8 cellular contexts compared by ENCODE assay signal in the genomic region with DNA sequence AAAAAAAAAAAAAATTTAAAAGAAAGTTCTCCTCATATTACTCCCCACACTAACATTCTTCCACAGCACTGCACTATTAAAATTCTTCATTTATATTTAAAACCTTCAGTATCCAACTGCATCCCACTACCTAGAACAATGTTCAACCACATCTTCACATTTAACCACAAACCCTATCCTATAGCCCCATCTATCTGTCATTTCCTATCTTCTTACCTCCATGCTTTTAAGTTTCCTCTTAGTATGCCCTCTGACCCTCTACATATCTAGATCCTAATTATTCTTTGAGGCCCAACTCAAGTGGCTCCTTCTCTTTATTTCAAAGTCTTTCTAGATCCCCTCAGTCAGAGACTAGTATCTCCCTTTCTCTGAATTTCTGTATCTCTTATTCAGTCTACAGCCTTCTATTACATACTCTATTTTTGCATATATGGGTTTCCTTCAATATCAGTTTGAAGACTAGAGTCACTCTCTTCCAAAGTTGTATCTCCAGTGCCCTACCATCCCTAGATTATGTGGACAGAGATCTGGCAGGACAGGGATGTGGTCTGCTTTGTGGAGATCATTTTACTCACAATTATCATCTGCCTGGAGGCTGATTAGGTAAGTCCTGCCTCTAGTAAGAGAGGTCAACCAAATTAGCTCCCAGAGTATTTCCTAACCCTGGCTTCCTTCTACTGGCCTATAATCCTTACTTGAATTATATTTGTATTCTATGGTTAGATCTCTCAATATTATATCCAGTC. TPM values are rescaled to one million over a fixed set of nuclear protein-coding genes. Genes with fewer than 3 reads are reported as not detected.
DNase-seq lines count a peak whose midpoint lies in the region; ATAC-seq and TF ChIP-seq lines count a peak whose summit lies in the region.

No MANE protein-coding gene starts in this region.

- H3K4me3 ChIP-seq in WI38 (ENCODE audit: low read depth, low read length), result peak overlapping the region; percentile 89
- peak overlapping the region; percentile 87 for H3K4me3 ChIP-seq in iPS-18c (ENCODE audit: insufficient read depth, low read depth, low read length)
- H3K4me3 ChIP-seq in vagina, result peak overlapping the region; percentile 82 to 84

- DNase-seq in stimulated activated naive CD8-positive, alpha-beta T cell treated with anti-CD3 and anti-CD28 coated beads, Interleukin-15, Interleukin-2, amounts not matched to agents 100 U/mL and 50 U/mL, for 24 hours, result no peak
- DNase-seq in vagina (ENCODE audit: extremely low spot score in 2 of 2) (no peak), germinal center (ENCODE audit: low spot score) (no peak)

- H3K27ac Mint-ChIP-seq in stimulated activated naive CD8-positive, alpha-beta T cell treated with anti-CD3 and anti-CD28 coated beads, Interleukin-15, Interleukin-2, amounts not matched to agents 100 ng/mL and 50 ng/mL, for 24 hours, result peak overlapping the region; percentile 99

- H3K36me3 Mint-ChIP-seq in stimulated activated naive CD8-positive, alpha-beta T cell treated with anti-CD3 and anti-CD28 coated beads, Interleukin-15, Interleukin-2, amounts not matched to agents 100 ng/mL and 50 ng/mL, for 24 hours (ENCODE audit: low read depth), result peaks cover 35% of the 10 kb centered on the region

- H3K27ac ChIP-seq in vagina, result peak overlapping the region; percentile 90

- no peak for TF ChIP-seq POLR2A in vagina (IDR thresholded peaks at IDR 0.05)

- no peak for ATAC-seq in stimulated activated naive CD8-positive, alpha-beta T cell treated with anti-CD3 and anti-CD28 coated beads, Interleukin-15, Interleukin-2, amounts not matched to agents 100 U/mL and 50 U/mL, for 24 hours
- ATAC-seq in HG03457 (IDR thresholded peaks at IDR 0.05; ENCODE audit: unreplicated experiment) (no peak), GM18858 (IDR thresholded peaks at IDR 0.05; ENCODE audit: unreplicated experiment) (no peak)

- H3K4me1 ChIP-seq in vagina, result peaks cover 42% of the 10 kb centered on the region

- TF ChIP-seq CTCF in WI38 (IDR thresholded peaks at IDR 0.05; ENCODE audit: low read depth, low read length), result no peak
- TF ChIP-seq CTCF in vagina (IDR thresholded peaks at IDR 0.05), result peak in 1 of 3 experiments; percentile 8

- H3K4me3 Mint-ChIP-seq in stimulated activated naive CD8-positive, alpha-beta T cell treated with anti-CD3 and anti-CD28 coated beads, Interleukin-15, Interleukin-2, amounts not matched to agents 100 ng/mL and 50 ng/mL, for 24 hours, result peak overlapping the region; percentile 99

- no peaks in the 10 kb centered on the region for H3K9me3 Mint-ChIP-seq in stimulated activated naive CD8-positive, alpha-beta T cell treated with anti-CD3 and anti-CD28 coated beads, Interleukin-15, Interleukin-2, amounts not matched to agents 100 ng/mL and 50 ng/mL, for 24 hours

- H3K36me3 ChIP-seq in vagina, result peaks cover 0 to 16% of the 10 kb centered on the region in 2 donors

- no peaks in the 10 kb centered on the region for H3K27me3 Mint-ChIP-seq in stimulated activated naive CD8-positive, alpha-beta T cell treated with anti-CD3 and anti-CD28 coated beads, Interleukin-15, Interleukin-2, amounts not matched to agents 100 ng/mL and 50 ng/mL, for 24 hours

- H3K4me1 Mint-ChIP-seq in stimulated activated naive CD8-positive, alpha-beta T cell treated with anti-CD3 and anti-CD28 coated beads, Interleukin-15, Interleukin-2, amounts not matched to agents 100 ng/mL and 50 ng/mL, for 24 hours (ENCODE audit: low read depth), result peaks cover 67% of the 10 kb centered on the region

- H3K9me3 ChIP-seq in iPS-18c (ENCODE audit: control insufficient read depth, insufficient read depth, low read length) (peaks cover 2% of the 10 kb centered on the region), vagina (no peaks in the 10 kb centered on the region)

- intact Hi-C loops in vagina (cut with DNase I), result loop anchor here (10.0 kb wide), 1 partner anchor 63 kb away; the partner anchor contains the start of gene SNX22

- no peaks in the 10 kb centered on the region for H3K27me3 ChIP-seq in vagina

RNA-seq across cellular contexts. Expression of gene CIAO2A, which starts 1.4 kb away (rescaled TPM):
- 36.1 TPM for total RNA-seq in vagina

RNA-seq across cellular contexts. Expression of gene SNX1, which starts 3.5 kb away (rescaled TPM):
- total RNA-seq in vagina, result 92.8 TPM

RNA-seq across cellular contexts. Expression of gene DAPK2, which starts 46.0 kb away (rescaled TPM):
- 50.3 TPM for total RNA-seq in vagina

RNA-seq across cellular contexts. Expression of gene SNX22, which starts 59.3 kb away (rescaled TPM):
- total RNA-seq in vagina, result not detected
